1 cellular context compared by ENCODE assay signal in the genomic region with DNA sequence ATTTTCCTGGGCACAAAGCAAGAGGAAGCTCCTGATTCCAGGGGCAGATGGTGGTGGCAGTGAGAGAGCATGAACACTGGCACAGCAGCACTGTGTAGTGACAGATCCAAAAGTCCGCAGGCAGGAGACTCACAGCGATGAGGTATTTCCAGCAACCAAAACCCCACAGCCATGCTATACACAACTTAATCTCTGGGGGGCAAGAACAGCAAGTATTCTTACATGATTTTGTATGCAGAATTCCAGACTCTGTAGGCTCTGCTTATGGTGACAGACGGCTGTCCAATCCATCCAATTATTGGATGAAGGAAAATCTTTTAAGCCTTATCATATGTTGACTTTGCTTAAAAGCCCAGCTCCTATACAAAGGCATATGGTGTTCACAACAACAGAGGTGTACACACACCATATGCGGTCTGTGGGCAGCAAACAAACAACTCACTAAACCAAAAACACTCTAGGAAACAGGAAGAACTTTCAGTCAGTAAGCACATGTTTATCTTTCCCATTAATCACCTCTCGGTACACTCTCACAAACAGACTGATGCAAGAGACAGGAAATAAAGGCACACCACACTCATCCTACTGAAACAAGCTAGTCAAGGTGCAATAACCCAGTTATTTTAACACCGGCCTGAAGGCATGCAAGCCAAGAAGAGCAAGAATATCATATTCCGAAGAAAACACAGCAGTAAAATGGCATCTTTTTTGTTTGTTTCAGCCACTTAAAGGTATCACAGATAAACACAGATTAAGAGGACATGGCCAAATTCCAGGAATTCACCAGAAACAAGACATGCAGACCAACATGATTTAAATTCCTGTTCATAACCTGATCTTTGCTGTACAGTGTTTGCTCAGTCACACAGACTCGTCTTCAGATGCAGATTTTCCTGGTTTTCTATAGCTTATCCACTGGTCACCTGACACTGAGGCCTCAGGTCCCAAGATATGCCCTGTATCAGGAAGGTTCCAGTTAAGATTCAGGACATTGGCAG.
TF ChIP-seq lines count a peak whose summit lies in the region.

No MANE protein-coding gene starts in this region.

TF ChIP-seq in K562, 482 proteins besides CTCF, POLR2A, EP300 and RAD21 (continued from another document and continues in another):
- TF ChIP-seq, protein P1, sequence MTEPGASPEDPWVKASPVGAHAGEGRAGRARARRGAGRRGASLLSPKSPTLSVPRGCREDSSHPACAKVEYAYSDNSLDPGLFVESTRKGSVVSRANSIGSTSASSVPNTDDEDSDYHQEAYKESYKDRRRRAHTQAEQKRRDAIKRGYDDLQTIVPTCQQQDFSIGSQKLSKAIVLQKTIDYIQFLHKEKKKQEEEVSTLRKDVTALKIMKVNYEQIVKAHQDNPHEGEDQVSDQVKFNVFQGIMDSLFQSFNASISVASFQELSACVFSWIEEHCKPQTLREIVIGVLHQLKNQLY (CRISPR knock-in tag; conservative IDR thresholded peaks at IDR 0.05): no peak
- TF ChIP-seq NEUROD1 (IDR thresholded peaks at IDR 0.05; ENCODE audit: borderline replicate concordance, low read depth, low read length, partially characterized antibody): peak; percentile 84
- no peak for TF ChIP-seq NELFE (IDR thresholded peaks at IDR 0.05; ENCODE audit: insufficient read depth, insufficient read length)
- TF ChIP-seq, protein P2, sequence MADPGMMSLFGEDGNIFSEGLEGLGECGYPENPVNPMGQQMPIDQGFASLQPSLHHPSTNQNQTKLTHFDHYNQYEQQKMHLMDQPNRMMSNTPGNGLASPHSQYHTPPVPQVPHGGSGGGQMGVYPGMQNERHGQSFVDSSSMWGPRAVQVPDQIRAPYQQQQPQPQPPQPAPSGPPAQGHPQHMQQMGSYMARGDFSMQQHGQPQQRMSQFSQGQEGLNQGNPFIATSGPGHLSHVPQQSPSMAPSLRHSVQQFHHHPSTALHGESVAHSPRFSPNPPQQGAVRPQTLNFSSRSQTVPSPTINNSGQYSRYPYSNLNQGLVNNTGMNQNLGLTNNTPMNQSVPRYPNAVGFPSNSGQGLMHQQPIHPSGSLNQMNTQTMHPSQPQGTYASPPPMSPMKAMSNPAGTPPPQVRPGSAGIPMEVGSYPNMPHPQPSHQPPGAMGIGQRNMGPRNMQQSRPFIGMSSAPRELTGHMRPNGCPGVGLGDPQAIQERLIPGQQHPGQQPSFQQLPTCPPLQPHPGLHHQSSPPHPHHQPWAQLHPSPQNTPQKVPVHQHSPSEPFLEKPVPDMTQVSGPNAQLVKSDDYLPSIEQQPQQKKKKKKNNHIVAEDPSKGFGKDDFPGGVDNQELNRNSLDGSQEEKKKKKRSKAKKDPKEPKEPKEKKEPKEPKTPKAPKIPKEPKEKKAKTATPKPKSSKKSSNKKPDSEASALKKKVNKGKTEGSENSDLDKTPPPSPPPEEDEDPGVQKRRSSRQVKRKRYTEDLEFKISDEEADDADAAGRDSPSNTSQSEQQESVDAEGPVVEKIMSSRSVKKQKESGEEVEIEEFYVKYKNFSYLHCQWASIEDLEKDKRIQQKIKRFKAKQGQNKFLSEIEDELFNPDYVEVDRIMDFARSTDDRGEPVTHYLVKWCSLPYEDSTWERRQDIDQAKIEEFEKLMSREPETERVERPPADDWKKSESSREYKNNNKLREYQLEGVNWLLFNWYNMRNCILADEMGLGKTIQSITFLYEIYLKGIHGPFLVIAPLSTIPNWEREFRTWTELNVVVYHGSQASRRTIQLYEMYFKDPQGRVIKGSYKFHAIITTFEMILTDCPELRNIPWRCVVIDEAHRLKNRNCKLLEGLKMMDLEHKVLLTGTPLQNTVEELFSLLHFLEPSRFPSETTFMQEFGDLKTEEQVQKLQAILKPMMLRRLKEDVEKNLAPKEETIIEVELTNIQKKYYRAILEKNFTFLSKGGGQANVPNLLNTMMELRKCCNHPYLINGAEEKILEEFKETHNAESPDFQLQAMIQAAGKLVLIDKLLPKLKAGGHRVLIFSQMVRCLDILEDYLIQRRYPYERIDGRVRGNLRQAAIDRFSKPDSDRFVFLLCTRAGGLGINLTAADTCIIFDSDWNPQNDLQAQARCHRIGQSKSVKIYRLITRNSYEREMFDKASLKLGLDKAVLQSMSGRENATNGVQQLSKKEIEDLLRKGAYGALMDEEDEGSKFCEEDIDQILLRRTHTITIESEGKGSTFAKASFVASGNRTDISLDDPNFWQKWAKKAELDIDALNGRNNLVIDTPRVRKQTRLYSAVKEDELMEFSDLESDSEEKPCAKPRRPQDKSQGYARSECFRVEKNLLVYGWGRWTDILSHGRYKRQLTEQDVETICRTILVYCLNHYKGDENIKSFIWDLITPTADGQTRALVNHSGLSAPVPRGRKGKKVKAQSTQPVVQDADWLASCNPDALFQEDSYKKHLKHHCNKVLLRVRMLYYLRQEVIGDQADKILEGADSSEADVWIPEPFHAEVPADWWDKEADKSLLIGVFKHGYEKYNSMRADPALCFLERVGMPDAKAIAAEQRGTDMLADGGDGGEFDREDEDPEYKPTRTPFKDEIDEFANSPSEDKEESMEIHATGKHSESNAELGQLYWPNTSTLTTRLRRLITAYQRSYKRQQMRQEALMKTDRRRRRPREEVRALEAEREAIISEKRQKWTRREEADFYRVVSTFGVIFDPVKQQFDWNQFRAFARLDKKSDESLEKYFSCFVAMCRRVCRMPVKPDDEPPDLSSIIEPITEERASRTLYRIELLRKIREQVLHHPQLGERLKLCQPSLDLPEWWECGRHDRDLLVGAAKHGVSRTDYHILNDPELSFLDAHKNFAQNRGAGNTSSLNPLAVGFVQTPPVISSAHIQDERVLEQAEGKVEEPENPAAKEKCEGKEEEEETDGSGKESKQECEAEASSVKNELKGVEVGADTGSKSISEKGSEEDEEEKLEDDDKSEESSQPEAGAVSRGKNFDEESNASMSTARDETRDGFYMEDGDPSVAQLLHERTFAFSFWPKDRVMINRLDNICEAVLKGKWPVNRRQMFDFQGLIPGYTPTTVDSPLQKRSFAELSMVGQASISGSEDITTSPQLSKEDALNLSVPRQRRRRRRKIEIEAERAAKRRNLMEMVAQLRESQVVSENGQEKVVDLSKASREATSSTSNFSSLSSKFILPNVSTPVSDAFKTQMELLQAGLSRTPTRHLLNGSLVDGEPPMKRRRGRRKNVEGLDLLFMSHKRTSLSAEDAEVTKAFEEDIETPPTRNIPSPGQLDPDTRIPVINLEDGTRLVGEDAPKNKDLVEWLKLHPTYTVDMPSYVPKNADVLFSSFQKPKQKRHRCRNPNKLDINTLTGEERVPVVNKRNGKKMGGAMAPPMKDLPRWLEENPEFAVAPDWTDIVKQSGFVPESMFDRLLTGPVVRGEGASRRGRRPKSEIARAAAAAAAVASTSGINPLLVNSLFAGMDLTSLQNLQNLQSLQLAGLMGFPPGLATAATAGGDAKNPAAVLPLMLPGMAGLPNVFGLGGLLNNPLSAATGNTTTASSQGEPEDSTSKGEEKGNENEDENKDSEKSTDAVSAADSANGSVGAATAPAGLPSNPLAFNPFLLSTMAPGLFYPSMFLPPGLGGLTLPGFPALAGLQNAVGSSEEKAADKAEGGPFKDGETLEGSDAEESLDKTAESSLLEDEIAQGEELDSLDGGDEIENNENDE (IDR thresholded peaks at IDR 0.05; ENCODE audit: low read depth, low read length): no peak
- TF ChIP-seq, protein P3, sequence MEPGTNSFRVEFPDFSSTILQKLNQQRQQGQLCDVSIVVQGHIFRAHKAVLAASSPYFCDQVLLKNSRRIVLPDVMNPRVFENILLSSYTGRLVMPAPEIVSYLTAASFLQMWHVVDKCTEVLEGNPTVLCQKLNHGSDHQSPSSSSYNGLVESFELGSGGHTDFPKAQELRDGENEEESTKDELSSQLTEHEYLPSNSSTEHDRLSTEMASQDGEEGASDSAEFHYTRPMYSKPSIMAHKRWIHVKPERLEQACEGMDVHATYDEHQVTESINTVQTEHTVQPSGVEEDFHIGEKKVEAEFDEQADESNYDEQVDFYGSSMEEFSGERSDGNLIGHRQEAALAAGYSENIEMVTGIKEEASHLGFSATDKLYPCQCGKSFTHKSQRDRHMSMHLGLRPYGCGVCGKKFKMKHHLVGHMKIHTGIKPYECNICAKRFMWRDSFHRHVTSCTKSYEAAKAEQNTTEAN (CRISPR knock-in tag; IDR thresholded peaks at IDR 0.05): no peak
- peak; percentile 77; the same call in 1 of the 2 replicates for TF ChIP-seq LCOR (CRISPR knock-in tag; IDR thresholded peaks at IDR 0.05)
- peak in 1 of 2 experiments; percentile 84; a peak in 1 of 4 replicates for TF ChIP-seq HDAC1 (IDR thresholded peaks at IDR 0.05)
- no peak for TF ChIP-seq THRAP3 (IDR thresholded peaks at IDR 0.05; ENCODE audit: borderline replicate concordance)
- TF ChIP-seq, protein P4, sequence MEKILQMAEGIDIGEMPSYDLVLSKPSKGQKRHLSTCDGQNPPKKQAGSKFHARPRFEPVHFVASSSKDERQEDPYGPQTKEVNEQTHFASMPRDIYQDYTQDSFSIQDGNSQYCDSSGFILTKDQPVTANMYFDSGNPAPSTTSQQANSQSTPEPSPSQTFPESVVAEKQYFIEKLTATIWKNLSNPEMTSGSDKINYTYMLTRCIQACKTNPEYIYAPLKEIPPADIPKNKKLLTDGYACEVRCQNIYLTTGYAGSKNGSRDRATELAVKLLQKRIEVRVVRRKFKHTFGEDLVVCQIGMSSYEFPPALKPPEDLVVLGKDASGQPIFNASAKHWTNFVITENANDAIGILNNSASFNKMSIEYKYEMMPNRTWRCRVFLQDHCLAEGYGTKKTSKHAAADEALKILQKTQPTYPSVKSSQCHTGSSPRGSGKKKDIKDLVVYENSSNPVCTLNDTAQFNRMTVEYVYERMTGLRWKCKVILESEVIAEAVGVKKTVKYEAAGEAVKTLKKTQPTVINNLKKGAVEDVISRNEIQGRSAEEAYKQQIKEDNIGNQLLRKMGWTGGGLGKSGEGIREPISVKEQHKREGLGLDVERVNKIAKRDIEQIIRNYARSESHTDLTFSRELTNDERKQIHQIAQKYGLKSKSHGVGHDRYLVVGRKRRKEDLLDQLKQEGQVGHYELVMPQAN (IDR thresholded peaks at IDR 0.05; ENCODE audit: borderline replicate concordance): peak; percentile 42; the same call in 1 of the 2 replicates
- TF ChIP-seq, protein P5, sequence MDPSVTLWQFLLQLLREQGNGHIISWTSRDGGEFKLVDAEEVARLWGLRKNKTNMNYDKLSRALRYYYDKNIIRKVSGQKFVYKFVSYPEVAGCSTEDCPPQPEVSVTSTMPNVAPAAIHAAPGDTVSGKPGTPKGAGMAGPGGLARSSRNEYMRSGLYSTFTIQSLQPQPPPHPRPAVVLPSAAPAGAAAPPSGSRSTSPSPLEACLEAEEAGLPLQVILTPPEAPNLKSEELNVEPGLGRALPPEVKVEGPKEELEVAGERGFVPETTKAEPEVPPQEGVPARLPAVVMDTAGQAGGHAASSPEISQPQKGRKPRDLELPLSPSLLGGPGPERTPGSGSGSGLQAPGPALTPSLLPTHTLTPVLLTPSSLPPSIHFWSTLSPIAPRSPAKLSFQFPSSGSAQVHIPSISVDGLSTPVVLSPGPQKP (CRISPR knock-in tag; IDR thresholded peaks at IDR 0.05): no peak
- TF ChIP-seq BRD9 (IDR thresholded peaks at IDR 0.05; ENCODE audit: low read depth, partially characterized antibody): peak; percentile 99
- TF ChIP-seq ZBED1 (IDR thresholded peaks at IDR 0.05): no peak; the same call in 1 of the 2 replicates
- TF ChIP-seq, protein P6, sequence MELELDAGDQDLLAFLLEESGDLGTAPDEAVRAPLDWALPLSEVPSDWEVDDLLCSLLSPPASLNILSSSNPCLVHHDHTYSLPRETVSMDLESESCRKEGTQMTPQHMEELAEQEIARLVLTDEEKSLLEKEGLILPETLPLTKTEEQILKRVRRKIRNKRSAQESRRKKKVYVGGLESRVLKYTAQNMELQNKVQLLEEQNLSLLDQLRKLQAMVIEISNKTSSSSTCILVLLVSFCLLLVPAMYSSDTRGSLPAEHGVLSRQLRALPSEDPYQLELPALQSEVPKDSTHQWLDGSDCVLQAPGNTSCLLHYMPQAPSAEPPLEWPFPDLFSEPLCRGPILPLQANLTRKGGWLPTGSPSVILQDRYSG (tag; conservative IDR thresholded peaks at IDR 0.05; ENCODE audit: low read depth): no peak
- TF ChIP-seq, protein P7, sequence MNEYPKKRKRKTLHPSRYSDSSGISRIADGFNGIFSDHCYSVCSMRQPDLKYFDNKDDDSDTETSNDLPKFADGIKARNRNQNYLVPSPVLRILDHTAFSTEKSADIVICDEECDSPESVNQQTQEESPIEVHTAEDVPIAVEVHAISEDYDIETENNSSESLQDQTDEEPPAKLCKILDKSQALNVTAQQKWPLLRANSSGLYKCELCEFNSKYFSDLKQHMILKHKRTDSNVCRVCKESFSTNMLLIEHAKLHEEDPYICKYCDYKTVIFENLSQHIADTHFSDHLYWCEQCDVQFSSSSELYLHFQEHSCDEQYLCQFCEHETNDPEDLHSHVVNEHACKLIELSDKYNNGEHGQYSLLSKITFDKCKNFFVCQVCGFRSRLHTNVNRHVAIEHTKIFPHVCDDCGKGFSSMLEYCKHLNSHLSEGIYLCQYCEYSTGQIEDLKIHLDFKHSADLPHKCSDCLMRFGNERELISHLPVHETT (CRISPR knock-in tag; conservative IDR thresholded peaks at IDR 0.05 in 1 of 2, IDR thresholded peaks at IDR 0.05 in 1 of 2): 0 out of 4 replicates have a peak, but pooled peaks of 1 of the 2 experiments have one; percentile 19
- peak; percentile 93 to 96 for TF ChIP-seq TRIM24 (IDR thresholded peaks at IDR 0.05)
- peak; percentile 19 to 91; a peak in 2 of 4 replicates for TF ChIP-seq FOXA3 (CRISPR knock-in tag; conservative IDR thresholded peaks at IDR 0.05 in 1 of 2, IDR thresholded peaks at IDR 0.05 in 1 of 2)
- no peak for TF ChIP-seq BCL6 (CRISPR knock-in tag; IDR thresholded peaks at IDR 0.05)
- TF ChIP-seq YBX1 (IDR thresholded peaks at IDR 0.05): no peak
- TF ChIP-seq ZNF583 (CRISPR knock-in tag; IDR thresholded peaks at IDR 0.05): no peak
- TF ChIP-seq, protein P8, sequence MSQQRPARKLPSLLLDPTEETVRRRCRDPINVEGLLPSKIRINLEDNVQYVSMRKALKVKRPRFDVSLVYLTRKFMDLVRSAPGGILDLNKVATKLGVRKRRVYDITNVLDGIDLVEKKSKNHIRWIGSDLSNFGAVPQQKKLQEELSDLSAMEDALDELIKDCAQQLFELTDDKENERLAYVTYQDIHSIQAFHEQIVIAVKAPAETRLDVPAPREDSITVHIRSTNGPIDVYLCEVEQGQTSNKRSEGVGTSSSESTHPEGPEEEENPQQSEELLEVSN (IDR thresholded peaks at IDR 0.05; ENCODE audit: borderline replicate concordance in 1 of 2, extremely low read depth in 1 of 2, insufficient read depth in 1 of 2, insufficient read length in 1 of 2, low read depth in 1 of 2, low read length in 1 of 2, poor library complexity in 1 of 2, severe bottlenecking in 1 of 2): no peak
- TF ChIP-seq RFX1 (IDR thresholded peaks at IDR 0.05): no peak
- TF ChIP-seq NFRKB (IDR thresholded peaks at IDR 0.05; ENCODE audit: low read depth): peak; percentile 96
- TF ChIP-seq KAT2B (IDR thresholded peaks at IDR 0.05; ENCODE audit: low read depth, low read length): no peak
- no peak for TF ChIP-seq SIN3A (IDR thresholded peaks at IDR 0.05; ENCODE audit: borderline replicate concordance in 2 of 2, control insufficient read depth in 1 of 2, low read depth in 2 of 2, low read length in 2 of 2)
- TF ChIP-seq FOXM1 (IDR thresholded peaks at IDR 0.05; ENCODE audit: low read depth): no peak
- no peak for TF ChIP-seq FOXM1 (CRISPR knock-in tag; IDR thresholded peaks at IDR 0.05; ENCODE audit: low read depth)
- TF ChIP-seq ZFX (CRISPR knock-in tag; IDR thresholded peaks at IDR 0.05): 0 out of 2 replicates have a peak, but pooled peaks have one; percentile 41
- no peak for TF ChIP-seq HMGN3 (IDR thresholded peaks at IDR 0.05; ENCODE audit: borderline replicate concordance, extremely low read depth, insufficient read length, low read depth, low read length)
- TF ChIP-seq NFYB (IDR thresholded peaks at IDR 0.05; ENCODE audit: extremely low read depth, insufficient read length): no peak
- no peak for TF ChIP-seq PHF21A (IDR thresholded peaks at IDR 0.05; ENCODE audit: borderline replicate concordance, low read depth)
- no peak for TF ChIP-seq MYNN (IDR thresholded peaks at IDR 0.05)
- no peak for TF ChIP-seq MYNN (CRISPR knock-in tag; IDR thresholded peaks at IDR 0.05)
- TF ChIP-seq ZNF764 (CRISPR knock-in tag; IDR thresholded peaks at IDR 0.05; ENCODE audit: low read depth): no peak
- peak; percentile 95 for TF ChIP-seq ZNF584 (CRISPR knock-in tag; IDR thresholded peaks at IDR 0.05; ENCODE audit: low read depth)
- TF ChIP-seq TGIF2 (CRISPR knock-in tag; IDR thresholded peaks at IDR 0.05): no peak
- TF ChIP-seq HNRNPL (IDR thresholded peaks at IDR 0.05; ENCODE audit: low read depth, low read length): no peak
